In genomic region chr12:120801146-120801545, GRCh38 we compare ENCODE assay signal across 24 cellular contexts.
A peak's percentile ranks its signal among the peaks of the same experiment; 100 is the strongest.
DNase-seq lines count a peak whose midpoint lies in the region; ATAC-seq and TF ChIP-seq lines count a peak whose summit lies in the region.
"Had no signal": no experiment of that assay in that cellular context is flagged by ENCODE, and none has a peak within 500 bp of the region (broad histone marks: within the 10 kb centered on the region; RNA-seq: fewer than 3 reads in every experiment).

No MANE protein-coding gene starts in this region.

- no peaks in the 10 kb centered on the region for H3K9me2 ChIP-seq in OCI-LY1 (ENCODE audit: low read depth, low read length)

- no peaks in the 10 kb centered on the region for H3K4me1 ChIP-seq in CD8-positive, alpha-beta T cell (ENCODE audit: insufficient read depth, low read length)
- H3K4me1 ChIP-seq in OCI-LY1 (ENCODE audit: insufficient read depth, low read length, severe bottlenecking), result peaks cover 56% of the 10 kb centered on the region
- H3K4me1 ChIP-seq: testis had no signal

- no peak for TF ChIP-seq POLR2A in GM18505 (IDR thresholded peaks at IDR 0.05; ENCODE audit: borderline replicate concordance, extremely low read depth, insufficient read depth, insufficient read length)

- H3K4me3 Mint-ChIP-seq in CD8-positive, alpha-beta T cell, result no peak overlapping the region
- no peak overlapping the region for H3K4me3 Mint-ChIP-seq in Calu3 (ENCODE audit: low read depth, unreplicated experiment)
- H3K4me3 Mint-ChIP-seq in central memory CD8-positive, alpha-beta T cell, result no peak overlapping the region
- H3K4me3 Mint-ChIP-seq: effector memory CD8-positive, alpha-beta T cell; memory B cell; neural crest cell had no signal

- no peaks in the 10 kb centered on the region for H3K36me3 ChIP-seq in CD8-positive, alpha-beta T cell (ENCODE audit: insufficient read depth, low read length)
- H3K36me3 ChIP-seq in OCI-LY1 (ENCODE audit: insufficient read depth, low read length), result 0 out of 2 replicates have a peak, but pooled peaks cover 5% of the 10 kb centered on the region

- H3K27me3 ChIP-seq in CD8-positive, alpha-beta T cell (ENCODE audit: insufficient read depth, low read length), result no peaks in the 10 kb centered on the region
- H3K27me3 ChIP-seq in OCI-LY1 (ENCODE audit: insufficient read depth, low read length), result no peaks in the 10 kb centered on the region
- H3K27me3 ChIP-seq: testis had no signal

- peaks cover 12% of the 10 kb centered on the region for H3K9me3 Mint-ChIP-seq in CD8-positive, alpha-beta T cell
- no peaks in the 10 kb centered on the region for H3K9me3 Mint-ChIP-seq in Calu3 (ENCODE audit: low read depth, unreplicated experiment)
- peaks cover 6% of the 10 kb centered on the region for H3K9me3 Mint-ChIP-seq in central memory CD8-positive, alpha-beta T cell
- H3K9me3 Mint-ChIP-seq: effector memory CD8-positive, alpha-beta T cell had no signal

- no peaks in the 10 kb centered on the region for H3K79me2 ChIP-seq in OCI-LY1 (ENCODE audit: insufficient read depth, low read length)

- peak overlapping the region; percentile 1; the same call in 1 of the 2 replicates for H3K4me2 ChIP-seq in OCI-LY1 (ENCODE audit: low read length)
- H3K4me2 ChIP-seq: smooth muscle cell had no signal

- no peaks in the 10 kb centered on the region for H3K27me3 Mint-ChIP-seq in CD8-positive, alpha-beta T cell (ENCODE audit: low read depth)
- no peaks in the 10 kb centered on the region for H3K27me3 Mint-ChIP-seq in Calu3 (ENCODE audit: unreplicated experiment)
- H3K27me3 Mint-ChIP-seq in central memory CD8-positive, alpha-beta T cell, result no peaks in the 10 kb centered on the region
- H3K27me3 Mint-ChIP-seq: effector memory CD8-positive, alpha-beta T cell; memory B cell had no signal

- CTCF ChIA-PET in CD8-positive, alpha-beta T cell (lab: Charles Lee), result interaction anchor here (0.5 kb wide), 1 partner anchor 18 kb away, joined by 3 read pairs; no protein-coding TSS in a partner anchor
- CTCF ChIA-PET in Calu3 (lab: Charles Lee), result interaction anchor here (0.6 to 0.7 kb wide), 2 partner anchors 16 to 170 kb away, joined by 3 read pairs; no protein-coding TSS in a partner anchor

- no TSS peak for BruUV-seq in Calu3 (replicated peaks; lab: Mats Ljungman, UMichigan)

- no peak overlapping the region for H3K27ac ChIP-seq in CD8-positive, alpha-beta T cell (ENCODE audit: low read depth, low read length)
- H3K27ac ChIP-seq in OCI-LY1 (ENCODE audit: low read depth, low read length, poor library complexity, severe bottlenecking), result peak overlapping the region; percentile 84
- H3K27ac ChIP-seq: RWPE1, testis, VCaP had no signal

- peaks cover 43% of the 10 kb centered on the region for H3K4me1 Mint-ChIP-seq in CD8-positive, alpha-beta T cell (ENCODE audit: low read depth)
- H3K4me1 Mint-ChIP-seq in Calu3 (ENCODE audit: low read depth, unreplicated experiment), result peaks cover 12% of the 10 kb centered on the region
- peaks cover 54% of the 10 kb centered on the region for H3K4me1 Mint-ChIP-seq in central memory CD8-positive, alpha-beta T cell

- TF ChIP-seq CTCF in CD8-positive, alpha-beta T cell (IDR thresholded peaks at IDR 0.05), result no peak
- TF ChIP-seq CTCF in Calu3 (IDR thresholded peaks at IDR 0.05; ENCODE audit: unreplicated experiment), result no peak
- TF ChIP-seq CTCF in OCI-LY1 (IDR thresholded peaks at IDR 0.05; ENCODE audit: low read length), result no peak

- no peak overlapping the region; the same call in 1 of the 2 replicates for H3K9ac ChIP-seq in OCI-LY1 (ENCODE audit: low read length)

- H3K4me3 ChIP-seq in CD8-positive, alpha-beta T cell (ENCODE audit: low read depth, low read length), result no peak overlapping the region
- H3K4me3 ChIP-seq in OCI-LY1 (ENCODE audit: low read depth, low read length, poor library complexity, severe bottlenecking), result no peak overlapping the region
- H3K4me3 ChIP-seq: smooth muscle cell, testis had no signal

- no peak for DNase-seq in CD8-positive, alpha-beta T cell
- DNase-seq in Calu3 (peak; percentile 6), globus pallidus (ENCODE audit: low spot score) (no peak)
- no peak for DNase-seq in central memory CD8-positive, alpha-beta T cell (ENCODE audit: low spot score in 2 of 2)
- DNase-seq: AML-193; central memory CD4-positive, alpha-beta T cell; effector memory CD8-positive, alpha-beta T cell; GF-D8; hypothalamus; KBM-7; NCI-H1105; NCI-H2107; NCI-H774; stimulated activated CD4-positive, alpha-beta T cell treated with anti-CD3 and anti-CD28 coated beads, Interleukin-4, amount 100 ng/mL, for 4 hours; stimulated activated CD8-positive, alpha-beta memory T cell treated with anti-CD3 and anti-CD28 coated beads, Interleukin-4, amount 100 ng/mL, for 48 hours; testis had no signal

- ATAC-seq in CD8-positive, alpha-beta T cell, result no peak
- ATAC-seq in central memory CD8-positive, alpha-beta T cell (replicated peaks; ENCODE audit: extremely low read depth, poor library complexity, severe bottlenecking), result no peak
- ATAC-seq in HG02610 (IDR thresholded peaks at IDR 0.05; ENCODE audit: unreplicated experiment), result no peak
- no peak for ATAC-seq in GM18505 (IDR thresholded peaks at IDR 0.05; ENCODE audit: unreplicated experiment)
- ATAC-seq: effector memory CD8-positive, alpha-beta T cell had no signal

- H3K27ac Mint-ChIP-seq in CD8-positive, alpha-beta T cell, result peak overlapping the region; percentile 32
- no peak overlapping the region for H3K27ac Mint-ChIP-seq in Calu3 (ENCODE audit: unreplicated experiment)
- H3K27ac Mint-ChIP-seq in central memory CD8-positive, alpha-beta T cell (ENCODE audit: low read depth), result peak overlapping the region; percentile 29
- H3K27ac Mint-ChIP-seq: memory B cell had no signal

- H3K9me3 ChIP-seq in CD8-positive, alpha-beta T cell (ENCODE audit: low read length), result no peaks in the 10 kb centered on the region
- H3K9me3 ChIP-seq in OCI-LY1 (ENCODE audit: low read length), result peaks cover 3% of the 10 kb centered on the region; the same call in 1 of the 2 replicates
- H3K9me3 ChIP-seq: testis had no signal

- no peak overlapping the region for H2AFZ ChIP-seq in OCI-LY1 (ENCODE audit: low read length)

- H4K20me1 ChIP-seq in OCI-LY1 (ENCODE audit: insufficient read depth, low read length), result no peaks in the 10 kb centered on the region

- peaks cover 36% of the 10 kb centered on the region for H3K36me3 Mint-ChIP-seq in CD8-positive, alpha-beta T cell
- H3K36me3 Mint-ChIP-seq in Calu3 (ENCODE audit: insufficient read depth, unreplicated experiment), result peaks cover 9% of the 10 kb centered on the region
- H3K36me3 Mint-ChIP-seq in central memory CD8-positive, alpha-beta T cell (ENCODE audit: insufficient read depth), result peaks cover 2% of the 10 kb centered on the region

- intact Hi-C loops in CD8-positive, alpha-beta T cell (cut with DNase I, micrococcal nuclease), result no loop called here
- intact Hi-C loops in Calu3 (cut with micrococcal nuclease; ENCODE audit: unreplicated experiment), result no loop called here

- H3F3A ChIP-seq in OCI-LY1 (ENCODE audit: insufficient read depth, low read length), result no peaks in the 10 kb centered on the region

- POLR2A ChIA-PET in CD8-positive, alpha-beta T cell (lab: Charles Lee), result no interaction called here
